In the genomic region with DNA sequence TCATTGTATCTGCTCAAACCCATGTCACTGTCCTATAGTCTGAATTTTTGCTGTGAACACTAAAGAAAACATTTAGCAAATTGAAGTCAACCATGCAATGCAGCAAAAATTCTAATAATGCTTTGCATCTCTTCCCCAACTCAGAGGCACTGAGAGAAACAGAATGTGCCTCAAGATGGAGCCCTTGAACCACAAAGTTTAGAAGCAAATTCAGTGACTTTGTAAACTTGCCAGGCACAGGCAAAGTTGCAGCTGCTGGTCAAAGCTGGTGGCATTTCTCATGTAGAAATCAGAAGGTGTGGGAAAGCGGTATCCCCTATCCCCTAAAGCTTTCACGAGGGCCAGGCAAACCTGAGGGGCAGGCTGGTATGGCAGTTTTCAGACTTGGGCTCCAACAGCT, we compare ENCODE assay signal across 8 cellular contexts.
DNase-seq lines count a peak whose midpoint lies in the region; ATAC-seq, FAIRE-seq and TF ChIP-seq lines count a peak whose summit lies in the region.

No MANE protein-coding gene starts in this region.

- no peaks in the 10 kb centered on the region for H3K36me3 Mint-ChIP-seq in activated CD4-positive, alpha-beta T cell treated with anti-CD3 and anti-CD28 coated beads, Interleukin-2, amount 10 ng/mL, durations not matched to agents 24 days and 14 days (ENCODE audit: low read depth)

- H3K27me3 ChIP-seq in esophagus muscularis mucosa = no peaks in the 10 kb centered on the region
- no peaks in the 10 kb centered on the region for H3K27me3 ChIP-seq in neural cell (ENCODE audit: insufficient read depth, low read depth, low read length)

- H3K4me3 ChIP-seq in esophagus muscularis mucosa = no peak overlapping the region
- no peak overlapping the region for H3K4me3 ChIP-seq in neural cell (ENCODE audit: low read length)

- TF ChIP-seq CTCF in esophagus muscularis mucosa (IDR thresholded peaks at IDR 0.05) (peak; percentile 44 to 58 (median 54)), neural cell (IDR thresholded peaks at IDR 0.05; ENCODE audit: poor library complexity, severe bottlenecking) (peak; percentile 48)

- no peaks in the 10 kb centered on the region for H3K9me2 ChIP-seq in neural cell (ENCODE audit: insufficient read depth, low read length)

- H3K9me3 Mint-ChIP-seq in activated CD4-positive, alpha-beta T cell treated with anti-CD3 and anti-CD28 coated beads, Interleukin-2, amount 10 ng/mL, durations not matched to agents 24 days and 14 days = no peaks in the 10 kb centered on the region

- no peaks in the 10 kb centered on the region for H3F3A ChIP-seq in neural cell (ENCODE audit: insufficient read depth, low read length, poor library complexity, severe bottlenecking)

- no peak for TF ChIP-seq POLR2A in esophagus muscularis mucosa (IDR thresholded peaks at IDR 0.05; ENCODE audit: low read depth)

- no peak overlapping the region for H3K27ac Mint-ChIP-seq in activated CD4-positive, alpha-beta T cell treated with anti-CD3 and anti-CD28 coated beads, Interleukin-2, amount 10 ng/mL, durations not matched to agents 24 days and 14 days

- no peaks in the 10 kb centered on the region for H3K79me2 ChIP-seq in neural cell (replicated peaks; ENCODE audit: insufficient read depth, low read length)

- DNase-seq in activated CD4-positive, alpha-beta T cell treated with anti-CD3 and anti-CD28 coated beads, Interleukin-2, amount 10 ng/mL, durations not matched to agents 24 days and 14 days = peak; percentile 59
- DNase-seq in activated CD4-positive, alpha-beta T cell treated with anti-CD3 and anti-CD28 coated beads, Interleukin-2, amount 50 U/mL, for 1 hour = no peak
- peak; percentile 56 for DNase-seq in RCC 7860 (ENCODE audit: low spot score)
- DNase-seq in esophagus muscularis mucosa (ENCODE audit: extremely low spot score) = no peak
- no peak for DNase-seq in central memory CD4-positive, alpha-beta T cell

- intact Hi-C loops in activated CD4-positive, alpha-beta T cell treated with anti-CD3 and anti-CD28 coated beads, Interleukin-2, amount 10 ng/mL, durations not matched to agents 24 days and 14 days (cut with micrococcal nuclease) = loop anchor here (2.0 to 10.0 kb wide), 3 partner anchors 182 to 520 kb away; no protein-coding TSS in a partner anchor
- intact Hi-C loops in esophagus muscularis mucosa (cut with DNase I) = loop anchor here (2.0 to 10.0 kb wide), 4 partner anchors 190 to 1082 kb away; no protein-coding TSS in a partner anchor

- H4K20me1 ChIP-seq in neural cell (ENCODE audit: insufficient read depth) = no peaks in the 10 kb centered on the region

- TF ChIP-seq RAD21 in neural cell (conservative IDR thresholded peaks at IDR 0.05) = peak; percentile 55

- peak; percentile 83 for FAIRE-seq in RCC 7860 (lab: Jason Lieb, UNC)

- ATAC-seq in HG02798 (IDR thresholded peaks at IDR 0.05; ENCODE audit: poor library complexity, unreplicated experiment) = no peak
- no peak for ATAC-seq in GM21529 (IDR thresholded peaks at IDR 0.05; ENCODE audit: unreplicated experiment)

- H3K27ac ChIP-seq in esophagus muscularis mucosa (replicated peaks in 1 of 4) (no peak overlapping the region), neural cell (ENCODE audit: low read length) (no peak overlapping the region)

- H3K27me3 Mint-ChIP-seq in activated CD4-positive, alpha-beta T cell treated with anti-CD3 and anti-CD28 coated beads, Interleukin-2, amount 10 ng/mL, durations not matched to agents 24 days and 14 days = no peaks in the 10 kb centered on the region

- H3K36me3 ChIP-seq in esophagus muscularis mucosa (no peaks in the 10 kb centered on the region), neural cell (ENCODE audit: insufficient read depth, low read length) (no peaks in the 10 kb centered on the region)

- H3K9me3 ChIP-seq in esophagus muscularis mucosa (no peaks in the 10 kb centered on the region), neural cell (ENCODE audit: low read length) (no peaks in the 10 kb centered on the region)

- no peak overlapping the region for H3K4me3 Mint-ChIP-seq in activated CD4-positive, alpha-beta T cell treated with anti-CD3 and anti-CD28 coated beads, Interleukin-2, amount 10 ng/mL, durations not matched to agents 24 days and 14 days

- H3K4me1 ChIP-seq in esophagus muscularis mucosa = peaks cover 0 to 7% (median 6%) of the 10 kb centered on the region in 4 donors

- H2AFZ ChIP-seq in neural cell (ENCODE audit: low read depth, low read length) = no peak overlapping the region

- no peaks in the 10 kb centered on the region for H3K4me1 Mint-ChIP-seq in activated CD4-positive, alpha-beta T cell treated with anti-CD3 and anti-CD28 coated beads, Interleukin-2, amount 10 ng/mL, durations not matched to agents 24 days and 14 days

- WGBS in esophagus muscularis mucosa = 12% methylated on average over 2 of the region's 2 CpGs

- H3K9ac ChIP-seq in neural cell (ENCODE audit: low read length) = no peak overlapping the region

- H3K4me2 ChIP-seq in neural cell (ENCODE audit: low read length) = no peak overlapping the region

- TF ChIP-seq EP300 in esophagus muscularis mucosa (IDR thresholded peaks at IDR 0.05) (no peak), neural cell (conservative IDR thresholded peaks at IDR 0.05; ENCODE audit: poor library complexity, severe bottlenecking) (no peak)

TF ChIP-seq in neural cell, 6 proteins besides CTCF, POLR2A, EP300 and RAD21:
- no peak for TF ChIP-seq POLR2AphosphoS5 (IDR thresholded peaks at IDR 0.05)
- peak; percentile 45 for TF ChIP-seq SMC3 (conservative IDR thresholded peaks at IDR 0.05; ENCODE audit: poor library complexity)

Comparison
In these comparisons a context has a peak if more than half of its experiments do, and no peak if none do; other contexts are left out.
1. DNase-seq: peak in activated CD4-positive, alpha-beta T cell treated with anti-CD3 and anti-CD28 coated beads, Interleukin-2, amount 10 ng/mL, durations not matched to agents 24 days and 14 days (single experiment) and RCC 7860 (single experiment); none in activated CD4-positive, alpha-beta T cell treated with anti-CD3 and anti-CD28 coated beads, Interleukin-2, amount 50 U/mL, for 1 hour (single experiment), esophagus muscularis mucosa (single experiment) and central memory CD4-positive, alpha-beta T cell (single experiment).